8 cellular contexts compared by ENCODE assay signal in the genomic region with DNA sequence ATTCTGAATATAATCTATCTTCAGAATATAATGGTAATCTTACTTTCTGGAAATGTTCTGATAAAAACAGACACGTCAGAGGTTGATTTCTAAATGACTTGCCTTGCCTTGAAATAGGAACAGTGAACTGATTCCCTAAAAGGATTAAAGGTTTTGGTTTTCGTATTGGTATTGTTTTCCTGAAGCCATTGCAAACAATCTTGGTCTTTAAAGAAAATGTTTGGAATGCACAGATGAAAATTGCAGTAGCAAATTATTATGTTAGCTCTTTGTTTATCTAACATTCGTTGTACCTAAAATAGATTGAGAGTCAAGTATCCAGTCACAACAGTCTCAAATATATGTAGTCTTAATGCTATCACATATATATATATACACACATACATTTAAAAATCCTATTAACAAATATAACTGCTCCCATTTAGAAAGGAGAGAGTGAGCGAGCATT. TPM values are rescaled to one million over a fixed set of nuclear protein-coding genes. Genes with fewer than 3 reads are reported as not detected.
A peak's percentile ranks its signal among the peaks of the same experiment; 100 is the strongest.
DNase-seq lines count a peak whose midpoint lies in the region; ATAC-seq and TF ChIP-seq lines count a peak whose summit lies in the region.

No MANE protein-coding gene starts in this region.

- no peak for DNase-seq in right atrium auricular region (ENCODE audit: low spot score)
- DNase-seq in Right ventricle myocardium inferior (ENCODE audit: missing footprints): no peak
- DNase-seq in caudate nucleus (lab: John Stamatoyannopoulos, UW): no peak
- DNase-seq in midbrain (lab: John Stamatoyannopoulos, UW): peak; percentile 68
- DNase-seq in aorta: no peak
- no peak for DNase-seq in GOT3 (lab: John Stamatoyannopoulos, UW)
- no peak for DNase-seq in DMS79 (lab: John Stamatoyannopoulos, UW)

- 0 to 1% methylated on average over 4 of the region's 4 CpGs for WGBS in aorta, 2 donors

- H3K36me3 ChIP-seq in right atrium auricular region: peaks cover 3% of the 10 kb centered on the region
- H3K36me3 ChIP-seq in aorta (ENCODE audit: control insufficient read depth in 1 of 2, insufficient read depth in 2 of 2, low read length in 1 of 2): no peaks in the 10 kb centered on the region

- intact Hi-C loops in Right ventricle myocardium inferior (cut with DNase I) (loop anchor here (5.0 to 10.0 kb wide), 3 partner anchors 137 to 350 kb away; partner anchors contain the start of genes MED4 and NUDT15), aorta (cut with DNase I) (loop anchor here in 1 of 2 donors (10.0 kb wide), 1 partner anchor 70 kb away; the partner anchor contains the start of gene RB1)

- no peak for ATAC-seq in Right ventricle myocardium inferior
- no peak for ATAC-seq in aorta (ENCODE audit: low FRiP score)
- ATAC-seq in HG03097 (IDR thresholded peaks at IDR 0.05; ENCODE audit: low FRiP score, unreplicated experiment): no peak

- H3K4me1 ChIP-seq in right atrium auricular region: peaks cover 0 to 58% of the 10 kb centered on the region in 2 donors
- H3K4me1 ChIP-seq in aorta (ENCODE audit: control insufficient read depth in 1 of 2, insufficient read depth in 2 of 2, low read length in 2 of 2): peaks cover 0 to 12% of the 10 kb centered on the region in 2 donors

- H3K9me3 ChIP-seq in right atrium auricular region (no peaks in the 10 kb centered on the region), aorta (ENCODE audit: control insufficient read depth, low read length) (no peaks in the 10 kb centered on the region)

- H3K27me3 ChIP-seq in right atrium auricular region: no peaks in the 10 kb centered on the region
- H3K27me3 ChIP-seq in aorta (ENCODE audit: control insufficient read depth in 1 of 2, insufficient read depth in 2 of 2, low read length in 1 of 2): no peaks in the 10 kb centered on the region

- H3K27ac ChIP-seq in right atrium auricular region: peak overlapping the region; percentile 99 to 100
- H3K27ac ChIP-seq in caudate nucleus (ENCODE audit: low read depth, low read length): peak overlapping the region; percentile 86
- H3K27ac ChIP-seq in aorta (ENCODE audit: low read depth in 1 of 2, low read length in 2 of 2): peak overlapping the region in 1 of 2 donors; percentile 36

- no peak for TF ChIP-seq CTCF in right atrium auricular region (IDR thresholded peaks at IDR 0.05)

- H3K4me3 ChIP-seq in right atrium auricular region (peak overlapping the region; percentile 94 to 97), aorta (ENCODE audit: low read length in 2 of 2) (peak overlapping the region; percentile 65 to 89)

RNA-seq across cellular contexts. Expression of gene ITM2B, which starts 1.7 kb away (rescaled TPM):
- 100 to 1,000 TPM; 495 to 570 TPM for total RNA-seq in right atrium auricular region
- 537 TPM for total RNA-seq in Right ventricle myocardium inferior
- 100 to 1,000 TPM; 549 to 771 TPM for total RNA-seq in aorta
- polyA plus RNA-seq in aorta: 100 to 1,000 TPM; 371 to 929 TPM
